In genomic region chr1:21587602-21587953, GRCh38 we compare ENCODE assay signal across 1 cellular context.
TF ChIP-seq lines count a peak whose summit lies in the region.

No MANE protein-coding gene starts in this region.

TF ChIP-seq in IMR-90, 13 proteins besides CTCF, POLR2A, EP300 and RAD21 (continued from another document):
- TF ChIP-seq ELK1 (IDR thresholded peaks at IDR 0.05; ENCODE audit: borderline replicate concordance, low read depth, low read length): no peak
- no peak for TF ChIP-seq MXI1 (IDR thresholded peaks at IDR 0.05; ENCODE audit: borderline replicate concordance, low read depth, low read length)
- no peak for TF ChIP-seq SMC3 (IDR thresholded peaks at IDR 0.05; ENCODE audit: low read depth, low read length)
- no peak for TF ChIP-seq MAFK (IDR thresholded peaks at IDR 0.05; ENCODE audit: low read depth, low read length)
